In the genomic region with DNA sequence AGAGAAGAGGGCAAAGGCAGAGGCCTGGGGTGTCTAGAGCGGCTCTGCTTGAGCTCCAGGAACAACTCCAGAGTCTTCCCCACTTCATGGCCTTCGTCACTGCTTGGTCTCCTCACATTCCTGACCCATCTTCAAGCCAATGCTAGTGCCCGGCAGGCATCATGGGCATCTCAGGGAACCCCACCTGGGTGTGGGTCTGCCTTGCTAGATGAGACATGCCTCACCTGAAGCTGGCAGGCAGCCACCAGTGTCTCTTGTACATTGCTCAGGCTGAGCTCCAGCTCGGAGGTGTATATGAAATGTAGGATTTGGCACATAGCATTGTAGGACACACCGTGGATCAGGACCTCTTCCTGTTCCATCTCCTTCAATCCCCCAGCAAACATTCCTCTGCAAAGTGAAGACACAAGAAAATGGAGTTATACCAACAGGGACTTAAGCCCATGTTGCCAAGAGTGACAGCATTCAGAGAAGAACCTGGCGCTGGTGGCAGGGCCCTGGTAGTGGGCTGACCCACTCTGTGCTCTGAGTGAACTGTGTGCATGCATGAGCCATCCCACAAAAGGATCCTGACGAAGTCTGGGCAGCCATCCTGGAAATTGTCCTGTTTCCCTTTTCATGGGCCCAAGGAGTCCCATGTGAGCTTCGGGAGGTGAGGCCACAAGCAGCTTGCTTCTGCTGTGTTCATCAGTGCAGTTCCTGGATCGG, we compare ENCODE assay signal across 25 cellular contexts.
"Had no signal": no experiment of that assay in that cellular context is flagged by ENCODE, and none has a peak within 500 bp of the region (broad histone marks: within the 10 kb centered on the region; RNA-seq: fewer than 3 reads in every experiment).

No MANE protein-coding gene starts in this region.

- H3K27me3 ChIP-seq: brain microvascular endothelial cell, cardiac muscle cell, Peyer's patch, SJSA1 had no signal

- ATAC-seq: activated CD4-positive, CD25-positive, alpha-beta regulatory T cell treated with anti-CD3 and anti-CD28 coated beads, Interleukin-2, amount 50 U/mL, for 24 hours; activated CD8-positive, alpha-beta memory T cell treated with anti-CD3 and anti-CD28 coated beads, Interleukin-2, amount 10 ng/mL, durations not matched to agents 7 days and 5 days; activated T-cell treated with anti-CD3 and anti-CD28 coated beads, Interleukin-2, amount 50 U/mL, for 4 hours; activated T-helper 17 cell treated with anti-CD3 and anti-CD28 coated beads, Interleukin-2, amount 50 U/mL, for 72 hours; SK-N-SH treated with all-trans-retinoic acid at 6 μM for 48 hours had no signal

- H3K9me3 ChIP-seq: Peyer's patch, SJSA1 had no signal

- H3K27ac ChIP-seq: brain microvascular endothelial cell, cardiac muscle cell, KMS-11, Peyer's patch, SJSA1 had no signal

- H3K27me3 Mint-ChIP-seq: activated CD8-positive, alpha-beta memory T cell treated with anti-CD3 and anti-CD28 coated beads, Interleukin-2, amount 10 ng/mL, durations not matched to agents 7 days and 5 days; activated naive CD4-positive, alpha-beta T cell treated with anti-CD3 and anti-CD28 coated beads, Interleukin-2, amount 10 ng/mL, durations not matched to agents 7 days and 5 days; activated naive CD8-positive, alpha-beta T cell treated with anti-CD3 and anti-CD28 coated beads for 36 hours; activated T-helper 17 cell treated with anti-CD3 and anti-CD28 coated beads, Interleukin-2, amount 50 U/mL, for 72 hours had no signal

- H3K4me1 ChIP-seq: Peyer's patch, SJSA1 had no signal

- H3K36me3 ChIP-seq: Peyer's patch had no signal

- H3K4me3 Mint-ChIP-seq: activated CD8-positive, alpha-beta memory T cell treated with anti-CD3 and anti-CD28 coated beads, Interleukin-2, amount 10 ng/mL, durations not matched to agents 7 days and 5 days; activated naive CD4-positive, alpha-beta T cell treated with anti-CD3 and anti-CD28 coated beads, Interleukin-2, amount 10 ng/mL, durations not matched to agents 7 days and 5 days; activated naive CD8-positive, alpha-beta T cell treated with anti-CD3 and anti-CD28 coated beads for 36 hours; activated T-cell treated with anti-CD3 and anti-CD28 coated beads, Interleukin-2, amount 50 U/mL, for 4 hours; activated T-helper 17 cell treated with anti-CD3 and anti-CD28 coated beads, Interleukin-2, amount 50 U/mL, for 72 hours; T-helper 1 cell treated with Interleukin-12 subunit alpha and Interleukin-12 subunit beta and Interleukin-4 antibody, amounts not matched to agents 30 μg/mL and 1 μg/mL, for 36 hours had no signal

- H3K4me3 ChIP-seq: cardiac muscle cell, Peyer's patch, SJSA1 had no signal

- H3K27ac Mint-ChIP-seq: activated CD8-positive, alpha-beta memory T cell treated with anti-CD3 and anti-CD28 coated beads, Interleukin-2, amount 10 ng/mL, durations not matched to agents 7 days and 5 days; activated naive CD8-positive, alpha-beta T cell treated with anti-CD3 and anti-CD28 coated beads for 36 hours; activated T-helper 17 cell treated with anti-CD3 and anti-CD28 coated beads, Interleukin-2, amount 50 U/mL, for 72 hours had no signal

- H3K9me3 Mint-ChIP-seq: activated naive CD4-positive, alpha-beta T cell treated with anti-CD3 and anti-CD28 coated beads, Interleukin-2, amount 10 ng/mL, durations not matched to agents 7 days and 5 days; activated naive CD8-positive, alpha-beta T cell treated with anti-CD3 and anti-CD28 coated beads for 36 hours; activated T-cell treated with anti-CD3 and anti-CD28 coated beads, Interleukin-2, amount 50 U/mL, for 4 hours; activated T-helper 17 cell treated with anti-CD3 and anti-CD28 coated beads, Interleukin-2, amount 50 U/mL, for 72 hours; T-helper 1 cell treated with Interleukin-12 subunit alpha and Interleukin-12 subunit beta and Interleukin-4 antibody, amounts not matched to agents 30 μg/mL and 1 μg/mL, for 36 hours had no signal

- DNase-seq: activated CD4-positive, alpha-beta T cell treated with anti-CD3 and anti-CD28 coated beads for 4 hours; activated CD8-positive, alpha-beta memory T cell treated with anti-CD3 and anti-CD28 coated beads, Interleukin-2, amount 10 ng/mL, durations not matched to agents 7 days and 5 days; activated gamma-delta T cell treated with Interleukin-2 at 50 U/mL for 16 hours; activated naive CD4-positive, alpha-beta T cell treated with anti-CD3 and anti-CD28 coated beads, Interleukin-2, amount 10 ng/mL, durations not matched to agents 7 days and 5 days; activated naive CD8-positive, alpha-beta T cell treated with anti-CD3 and anti-CD28 coated beads for 36 hours; activated T-cell treated with anti-CD3 and anti-CD28 coated beads, Interleukin-2, amount 50 U/mL, for 4 hours; brain microvascular endothelial cell; NCI-H1092 treated with DMSO at 0.1 percent for 48 hours; NCI-H1436; NCI-H1694 treated with DMSO at 0.1 percent for 48 hours; NCI-H2029 treated with DMSO at 0.1 percent for 48 hours; NCI-H345; NCI-H510A treated with DMSO at 0.1 percent for 48 hours; NCI-H69; NK-92 treated with Interleukin-12 subunit alpha and Interleukin-12 subunit beta, amount 100 ng/mL, for 24 hours; SHP77; SW 1271 had no signal
